Comparison of ENCODE assay signal across 21 cellular contexts in the genomic region with DNA sequence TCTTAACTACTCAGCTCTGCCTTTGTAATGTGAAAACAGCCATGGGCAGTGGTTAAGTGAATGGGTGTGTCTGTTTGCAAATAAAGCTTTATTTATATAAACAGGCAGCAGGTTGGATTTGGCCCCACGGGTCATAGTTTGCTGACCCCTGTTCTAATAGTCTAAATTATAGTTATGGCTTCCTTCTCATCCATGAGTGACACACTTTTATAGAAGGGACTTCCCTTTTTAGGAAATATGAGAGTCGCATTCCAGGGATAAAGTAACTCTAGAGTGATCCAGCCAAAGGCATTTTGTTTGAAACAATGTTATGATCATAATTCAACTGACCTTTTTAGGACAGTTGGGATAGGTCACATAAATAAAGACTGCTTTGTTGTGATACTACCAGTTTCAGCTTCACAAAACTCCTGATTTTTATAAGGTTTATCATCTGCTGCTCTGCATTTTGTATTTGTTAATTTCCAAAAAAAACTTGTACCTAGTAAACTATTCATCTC.
"Had no signal": no experiment of that assay in that cellular context is flagged by ENCODE, and none has a peak within 500 bp of the region (broad histone marks: within the 10 kb centered on the region; RNA-seq: fewer than 3 reads in every experiment).

No MANE protein-coding gene starts in this region.

- H2AFZ ChIP-seq: neural progenitor cell had no signal

- H3K4me1 ChIP-seq: esophagus squamous epithelium, neural progenitor cell, tibial artery, upper lobe of left lung, vagina had no signal

- H3K9me3 ChIP-seq: esophagus squamous epithelium, ovary, tibial artery, upper lobe of left lung, vagina had no signal

- H3K4me3 ChIP-seq: esophagus squamous epithelium, lung, neural progenitor cell, ovary, smooth muscle cell, tibial artery, upper lobe of left lung, vagina had no signal

- H3K9ac ChIP-seq: neural progenitor cell had no signal

- ATAC-seq: effector memory CD8-positive, alpha-beta T cell; left colon; left ventricle myocardium superior; natural killer cell treated with Interleukin-12 subunit alpha and Interleukin-12 subunit beta and Interleukin-15 and Interleukin-18, amount 100 ng/mL, for 72 hours; right cardiac atrium; stimulated activated naive CD8-positive, alpha-beta T cell treated with anti-CD3 and anti-CD28 coated beads, Interleukin-15, Interleukin-2, amounts not matched to agents 100 U/mL and 50 U/mL, for 24 hours had no signal

- FAIRE-seq: keratinocyte had no signal

- H3K27me3 ChIP-seq: esophagus squamous epithelium, neural progenitor cell, tibial artery, upper lobe of left lung, vagina had no signal

- H3K27ac ChIP-seq: esophagus squamous epithelium, neural progenitor cell, ovary, tibial artery, upper lobe of left lung, vagina had no signal

- H3K36me3 ChIP-seq: esophagus squamous epithelium, neural progenitor cell, ovary, tibial artery, upper lobe of left lung, vagina had no signal

- DNase-seq: effector memory CD8-positive, alpha-beta T cell; esophagus squamous epithelium; foreskin fibroblast; immature natural killer cell; left colon; left ventricle myocardium superior; mesenchymal stem cell; midbrain; nucleus accumbens; ovary; right cardiac atrium; stimulated activated CD4-positive, alpha-beta T cell treated with anti-CD3 and anti-CD28 coated beads, Interleukin-2, amount 100 ng/mL, for 48 hours; stimulated activated naive CD8-positive, alpha-beta T cell treated with anti-CD3 and anti-CD28 coated beads, Interleukin-15, Interleukin-2, amounts not matched to agents 100 U/mL and 50 U/mL, for 24 hours; tibial artery; upper lobe of left lung had no signal

- H3K4me2 ChIP-seq: neural progenitor cell, smooth muscle cell had no signal
